Comparison of ENCODE assay signal across 3 cellular contexts in the genomic region with DNA sequence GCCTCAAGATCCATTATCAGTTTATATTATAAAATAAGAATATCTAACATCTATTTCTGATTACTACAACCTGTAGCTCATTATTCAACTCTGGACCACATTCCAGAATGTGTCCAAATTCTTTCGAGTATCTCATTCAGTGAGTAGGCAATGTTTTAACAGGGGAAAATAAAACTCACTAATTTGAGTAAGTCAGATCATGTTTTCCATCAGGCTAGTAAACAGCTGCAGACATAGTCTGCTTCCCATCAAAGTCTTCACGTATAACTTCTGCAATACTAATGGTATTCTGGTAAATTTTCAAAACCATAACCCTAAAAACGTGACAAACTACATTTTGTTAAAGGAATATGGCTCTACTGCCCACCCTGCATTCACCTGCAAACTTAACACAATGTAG.
A peak's percentile ranks its signal among the peaks of the same experiment; 100 is the strongest.
TF ChIP-seq lines count a peak whose summit lies in the region.

No MANE protein-coding gene starts in this region.

TF ChIP-seq in HepG2, 621 proteins besides CTCF, POLR2A, EP300 and RAD21:
- no peak for TF ChIP-seq NRL (CRISPR knock-in tag; IDR thresholded peaks at IDR 0.05; ENCODE audit: borderline replicate concordance)
- TF ChIP-seq ZNF251 (CRISPR knock-in tag; IDR thresholded peaks at IDR 0.05) = no peak
- no peak for TF ChIP-seq KDM5B (CRISPR knock-in tag; IDR thresholded peaks at IDR 0.05; ENCODE audit: borderline replicate concordance)
- TF ChIP-seq SIN3B (IDR thresholded peaks at IDR 0.05; ENCODE audit: low read length) = no peak
- no peak for TF ChIP-seq GTF2F1 (IDR thresholded peaks at IDR 0.05; ENCODE audit: low read length)
- no peak for TF ChIP-seq ZSCAN9 (CRISPR knock-in tag; IDR thresholded peaks at IDR 0.05; ENCODE audit: borderline replicate concordance)
- no peak for TF ChIP-seq IRX3 (CRISPR knock-in tag; IDR thresholded peaks at IDR 0.05; ENCODE audit: borderline replicate concordance, low read depth)
- TF ChIP-seq ZNF780A (CRISPR knock-in tag; IDR thresholded peaks at IDR 0.05) = no peak
- no peak for TF ChIP-seq ZNF574 (CRISPR knock-in tag; IDR thresholded peaks at IDR 0.05)
- TF ChIP-seq ZNF639 (CRISPR knock-in tag; conservative IDR thresholded peaks at IDR 0.05) = no peak

TF ChIP-seq in GM23338, 12 proteins besides CTCF, POLR2A, EP300 and RAD21:
- no peak for TF ChIP-seq EZH2phosphoT487 (IDR thresholded peaks at IDR 0.05; ENCODE audit: unreplicated experiment)

TF ChIP-seq in SK-N-SH treated with all-trans-retinoic acid at 6 μM for 48 hours, 23 proteins besides CTCF, POLR2A, EP300 and RAD21:
- no peak for TF ChIP-seq ZNF70 (CRISPR knock-in tag; IDR thresholded peaks at IDR 0.05)
- no peak for TF ChIP-seq CSDC2 (CRISPR knock-in tag; IDR thresholded peaks at IDR 0.05)
- TF ChIP-seq ISL1 (CRISPR knock-in tag; IDR thresholded peaks at IDR 0.05) = peak; percentile 51
- TF ChIP-seq, protein P1, sequence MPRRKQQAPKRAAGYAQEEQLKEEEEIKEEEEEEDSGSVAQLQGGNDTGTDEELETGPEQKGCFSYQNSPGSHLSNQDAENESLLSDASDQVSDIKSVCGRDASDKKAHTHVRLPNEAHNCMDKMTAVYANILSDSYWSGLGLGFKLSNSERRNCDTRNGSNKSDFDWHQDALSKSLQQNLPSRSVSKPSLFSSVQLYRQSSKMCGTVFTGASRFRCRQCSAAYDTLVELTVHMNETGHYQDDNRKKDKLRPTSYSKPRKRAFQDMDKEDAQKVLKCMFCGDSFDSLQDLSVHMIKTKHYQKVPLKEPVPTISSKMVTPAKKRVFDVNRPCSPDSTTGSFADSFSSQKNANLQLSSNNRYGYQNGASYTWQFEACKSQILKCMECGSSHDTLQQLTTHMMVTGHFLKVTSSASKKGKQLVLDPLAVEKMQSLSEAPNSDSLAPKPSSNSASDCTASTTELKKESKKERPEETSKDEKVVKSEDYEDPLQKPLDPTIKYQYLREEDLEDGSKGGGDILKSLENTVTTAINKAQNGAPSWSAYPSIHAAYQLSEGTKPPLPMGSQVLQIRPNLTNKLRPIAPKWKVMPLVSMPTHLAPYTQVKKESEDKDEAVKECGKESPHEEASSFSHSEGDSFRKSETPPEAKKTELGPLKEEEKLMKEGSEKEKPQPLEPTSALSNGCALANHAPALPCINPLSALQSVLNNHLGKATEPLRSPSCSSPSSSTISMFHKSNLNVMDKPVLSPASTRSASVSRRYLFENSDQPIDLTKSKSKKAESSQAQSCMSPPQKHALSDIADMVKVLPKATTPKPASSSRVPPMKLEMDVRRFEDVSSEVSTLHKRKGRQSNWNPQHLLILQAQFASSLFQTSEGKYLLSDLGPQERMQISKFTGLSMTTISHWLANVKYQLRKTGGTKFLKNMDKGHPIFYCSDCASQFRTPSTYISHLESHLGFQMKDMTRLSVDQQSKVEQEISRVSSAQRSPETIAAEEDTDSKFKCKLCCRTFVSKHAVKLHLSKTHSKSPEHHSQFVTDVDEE (CRISPR knock-in tag; IDR thresholded peaks at IDR 0.05) = no peak
- TF ChIP-seq RARB (CRISPR knock-in tag; IDR thresholded peaks at IDR 0.05) = no peak
- TF ChIP-seq TOX (CRISPR knock-in tag; IDR thresholded peaks at IDR 0.05; ENCODE audit: borderline replicate concordance) = no peak
- no peak for TF ChIP-seq OSR1 (CRISPR knock-in tag; IDR thresholded peaks at IDR 0.05)
- TF ChIP-seq, protein P2, sequence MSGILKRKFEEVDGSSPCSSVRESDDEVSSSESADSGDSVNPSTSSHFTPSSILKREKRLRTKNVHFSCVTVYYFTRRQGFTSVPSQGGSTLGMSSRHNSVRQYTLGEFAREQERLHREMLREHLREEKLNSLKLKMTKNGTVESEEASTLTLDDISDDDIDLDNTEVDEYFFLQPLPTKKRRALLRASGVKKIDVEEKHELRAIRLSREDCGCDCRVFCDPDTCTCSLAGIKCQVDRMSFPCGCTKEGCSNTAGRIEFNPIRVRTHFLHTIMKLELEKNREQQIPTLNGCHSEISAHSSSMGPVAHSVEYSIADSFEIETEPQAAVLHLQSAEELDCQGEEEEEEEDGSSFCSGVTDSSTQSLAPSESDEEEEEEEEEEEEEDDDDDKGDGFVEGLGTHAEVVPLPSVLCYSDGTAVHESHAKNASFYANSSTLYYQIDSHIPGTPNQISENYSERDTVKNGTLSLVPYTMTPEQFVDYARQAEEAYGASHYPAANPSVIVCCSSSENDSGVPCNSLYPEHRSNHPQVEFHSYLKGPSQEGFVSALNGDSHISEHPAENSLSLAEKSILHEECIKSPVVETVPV (CRISPR knock-in tag; IDR thresholded peaks at IDR 0.05) = no peak
